33 cellular contexts compared by ENCODE assay signal in the genomic region with DNA sequence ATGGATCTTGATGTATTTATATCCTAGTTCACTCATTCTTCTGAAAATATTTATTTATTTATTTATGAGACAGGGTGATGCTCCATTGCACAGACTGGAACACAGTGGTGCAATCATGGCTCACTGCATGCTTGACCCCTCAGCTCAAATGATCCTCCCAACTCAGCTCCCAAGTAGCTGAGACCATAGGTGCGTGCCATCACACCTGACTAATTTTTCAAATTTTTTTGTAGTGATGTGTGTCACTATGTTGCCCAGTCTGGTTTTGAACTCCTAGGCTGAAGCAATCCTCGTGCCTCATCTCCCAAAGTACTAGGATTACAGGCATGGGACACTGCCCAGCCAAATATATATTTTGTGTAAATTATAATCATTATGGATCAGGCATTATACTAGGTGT.
"Had no signal": no experiment of that assay in that cellular context is flagged by ENCODE, and none has a peak within 500 bp of the region (broad histone marks: within the 10 kb centered on the region; RNA-seq: fewer than 3 reads in every experiment).

No MANE protein-coding gene starts in this region.

- H3K9me3 Mint-ChIP-seq: activated B cell treated with CpG ODN at 0.5 μM for 24 hours; activated CD4-positive, alpha-beta memory T cell treated with anti-CD3 and anti-CD28 coated beads for 36 hours; activated naive CD4-positive, alpha-beta T cell treated with anti-CD3 and anti-CD28 coated beads, Interleukin-2, amount 10 ng/mL, durations not matched to agents 7 days and 5 days; activated naive CD8-positive, alpha-beta T cell treated with anti-CD3 and anti-CD28 coated beads, Interleukin-2, amount 50 U/mL, for 24 hours; T-helper 1 cell treated with Interleukin-12 subunit alpha and Interleukin-12 subunit beta and Interleukin-4 antibody, amounts not matched to agents 30 μg/mL and 1 μg/mL, for 36 hours; T-helper 2 cell treated with Interferon-gamma antibody and Interleukin-4, amounts not matched to agents 5 μg/mL and 100 μg/mL, for 36 hours had no signal

- H3K4me3 Mint-ChIP-seq: activated B cell treated with CpG ODN at 0.5 μM for 24 hours; activated CD4-positive, alpha-beta memory T cell treated with anti-CD3 and anti-CD28 coated beads for 36 hours; activated naive CD4-positive, alpha-beta T cell treated with anti-CD3 and anti-CD28 coated beads, Interleukin-2, amount 10 ng/mL, durations not matched to agents 7 days and 5 days; activated naive CD8-positive, alpha-beta T cell; activated naive CD8-positive, alpha-beta T cell treated with anti-CD3 and anti-CD28 coated beads, Interleukin-2, amount 50 U/mL, for 24 hours; T-helper 1 cell treated with Interleukin-12 subunit alpha and Interleukin-12 subunit beta and Interleukin-4 antibody, amounts not matched to agents 30 μg/mL and 1 μg/mL, for 36 hours; T-helper 2 cell treated with Interferon-gamma antibody and Interleukin-4, amounts not matched to agents 5 μg/mL and 100 μg/mL, for 36 hours had no signal

- H3K27ac Mint-ChIP-seq: activated B cell treated with CpG ODN at 0.5 μM for 24 hours; activated CD4-positive, alpha-beta memory T cell treated with anti-CD3 and anti-CD28 coated beads for 36 hours; activated naive CD4-positive, alpha-beta T cell treated with anti-CD3 and anti-CD28 coated beads, Interleukin-2, amount 10 ng/mL, durations not matched to agents 7 days and 5 days; activated naive CD8-positive, alpha-beta T cell; activated naive CD8-positive, alpha-beta T cell treated with anti-CD3 and anti-CD28 coated beads, Interleukin-2, amount 50 U/mL, for 24 hours; T-helper 1 cell treated with Interleukin-12 subunit alpha and Interleukin-12 subunit beta and Interleukin-4 antibody, amounts not matched to agents 30 μg/mL and 1 μg/mL, for 36 hours; T-helper 2 cell treated with Interferon-gamma antibody and Interleukin-4, amounts not matched to agents 5 μg/mL and 100 μg/mL, for 36 hours had no signal

- H3K4me3 ChIP-seq: cardiac muscle cell, SJSA1 had no signal

- DNase-seq: activated B cell treated with CpG ODN at 0.5 μM for 24 hours; activated CD4-positive, alpha-beta memory T cell treated with anti-CD3 and anti-CD28 coated beads for 36 hours; activated CD4-positive, alpha-beta T cell treated with anti-CD3 and anti-CD28 coated beads for 4 hours; activated CD4-positive, alpha-beta T cell treated with anti-CD3 and anti-CD28 coated beads, Interleukin-2, amount 50 U/mL, for 1 hour; activated CD4-positive, CD25-positive, alpha-beta regulatory T cell treated with anti-CD3 and anti-CD28 coated beads, Interleukin-2, amount 50 U/mL, for 72 hours; activated CD8-positive, alpha-beta memory T cell treated with anti-CD3 and anti-CD28 coated beads, Interleukin-2, amount 50 U/mL, for 4 hours; activated effector memory CD4-positive, alpha-beta T cell treated with Interleukin-2 at 50 U/mL for 16 hours; activated naive CD4-positive, alpha-beta T cell treated with anti-CD3 and anti-CD28 coated beads, Interleukin-2, amount 10 ng/mL, durations not matched to agents 7 days and 5 days; activated naive CD8-positive, alpha-beta T cell treated with anti-CD3 and anti-CD28 coated beads, Interleukin-2, amount 50 U/mL, for 24 hours; activated T-cell treated with anti-CD3 and anti-CD28 coated beads for 4 hours; activated T-cell treated with anti-CD3 and anti-CD28 coated beads, Interleukin-2, amount 50 U/mL, for 48 hours; aorta; brain microvascular endothelial cell; Karpas-422; KBM-7; NCI-H1105; NCI-H1436; NCI-H1694; NCI-H1930; NCI-H2081 treated with DMSO at 0.1 percent for 48 hours; NCI-H226; NCI-H446 treated with DMSO at 0.1 percent for 48 hours; NCI-H524 treated with DMSO at 0.1 percent for 48 hours; RPMI8226; SHP77 treated with DMSO at 0.1 percent for 48 hours; SK-N-SH had no signal

- H3K27ac ChIP-seq: brain microvascular endothelial cell, cardiac muscle cell, SJSA1, VCaP had no signal

- H3K4me1 ChIP-seq: SJSA1 had no signal

- H3K36me3 Mint-ChIP-seq: activated CD4-positive, alpha-beta memory T cell treated with anti-CD3 and anti-CD28 coated beads for 36 hours; activated naive CD4-positive, alpha-beta T cell treated with anti-CD3 and anti-CD28 coated beads, Interleukin-2, amount 10 ng/mL, durations not matched to agents 7 days and 5 days; activated naive CD8-positive, alpha-beta T cell had no signal

- H3K36me3 ChIP-seq: brain microvascular endothelial cell, cardiac muscle cell, SJSA1 had no signal

- H3K9me3 ChIP-seq: SJSA1, SK-N-SH had no signal

- H3K27me3 Mint-ChIP-seq: activated naive CD4-positive, alpha-beta T cell treated with anti-CD3 and anti-CD28 coated beads, Interleukin-2, amount 10 ng/mL, durations not matched to agents 7 days and 5 days had no signal

- H3K27me3 ChIP-seq: brain microvascular endothelial cell, cardiac muscle cell, SJSA1 had no signal

- ATAC-seq: activated naive CD8-positive, alpha-beta T cell treated with anti-CD3 and anti-CD28 coated beads, Interleukin-2, amount 50 U/mL, for 24 hours; Panc1 had no signal
